ENCODE assay signal across 1 cellular context in genomic region chr17:45098869-45099616, GRCh38.
A peak's percentile ranks its signal among the peaks of the same experiment; 100 is the strongest.
TF ChIP-seq lines count a peak whose summit lies in the region.

No MANE protein-coding gene starts in this region.

TF ChIP-seq in HepG2, 621 proteins besides CTCF, POLR2A, EP300 and RAD21 (continued from another document and continues in another):
- peak; percentile 87 for TF ChIP-seq MAZ (IDR thresholded peaks at IDR 0.05; ENCODE audit: borderline replicate concordance, low read depth, low read length)
- no peak for TF ChIP-seq MAZ (CRISPR knock-in tag; IDR thresholded peaks at IDR 0.05; ENCODE audit: low read depth)
- TF ChIP-seq NCOA1 (CRISPR knock-in tag; IDR thresholded peaks at IDR 0.05) = no peak
- peak; percentile 97 for TF ChIP-seq ZNF263 (CRISPR knock-in tag; IDR thresholded peaks at IDR 0.05)
- TF ChIP-seq ZBED4 (CRISPR knock-in tag; IDR thresholded peaks at IDR 0.05; ENCODE audit: borderline replicate concordance) = no peak
- TF ChIP-seq RXRA (CRISPR knock-in tag; IDR thresholded peaks at IDR 0.05) = peak; percentile 49; the same call in 1 of the 2 replicates
- TF ChIP-seq SAP130 (CRISPR knock-in tag; IDR thresholded peaks at IDR 0.05; ENCODE audit: low read depth) = peak; percentile 64; the same call in 1 of the 2 replicates
- TF ChIP-seq KLF12 (CRISPR knock-in tag; IDR thresholded peaks at IDR 0.05; ENCODE audit: borderline replicate concordance) = no peak
- TF ChIP-seq MEIS2 (CRISPR knock-in tag; IDR thresholded peaks at IDR 0.05) = 0 out of 2 replicates have a peak, but pooled peaks have one; percentile 42
- no peak for TF ChIP-seq IKZF1 (IDR thresholded peaks at IDR 0.05)
- TF ChIP-seq ZZZ3 (CRISPR knock-in tag; IDR thresholded peaks at IDR 0.05; ENCODE audit: borderline replicate concordance) = no peak
- TF ChIP-seq, protein P1, sequence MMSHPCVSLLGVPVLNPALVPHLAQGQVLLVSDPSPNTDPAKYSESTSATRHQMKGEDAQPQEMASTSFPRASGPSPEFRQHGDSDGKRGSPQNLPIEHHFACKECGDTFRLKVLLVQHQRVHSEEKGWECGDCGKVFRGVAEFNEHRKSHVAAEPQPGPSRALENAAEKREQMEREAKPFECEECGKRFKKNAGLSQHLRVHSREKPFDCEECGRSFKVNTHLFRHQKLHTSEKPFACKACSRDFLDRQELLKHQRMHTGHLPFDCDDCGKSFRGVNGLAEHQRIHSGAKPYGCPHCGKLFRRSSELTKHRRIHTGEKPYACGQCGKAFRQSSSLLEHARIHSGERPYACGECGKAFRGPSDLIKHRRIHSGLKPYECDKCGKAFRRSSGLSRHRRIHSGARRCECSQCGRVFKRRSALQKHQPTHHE (CRISPR knock-in tag; IDR thresholded peaks at IDR 0.05; ENCODE audit: borderline replicate concordance) = no peak
- no peak for TF ChIP-seq ZNF879 (CRISPR knock-in tag; IDR thresholded peaks at IDR 0.05)
- peak; percentile 34 for TF ChIP-seq RBM39 (IDR thresholded peaks at IDR 0.05; ENCODE audit: low read depth, low read length, poor library complexity, severe bottlenecking)
- no peak for TF ChIP-seq GLMP (CRISPR knock-in tag; IDR thresholded peaks at IDR 0.05; ENCODE audit: borderline replicate concordance)
- no peak for TF ChIP-seq ZNF337 (CRISPR knock-in tag; IDR thresholded peaks at IDR 0.05; ENCODE audit: borderline replicate concordance, low read depth)
- TF ChIP-seq HMGA1 (CRISPR knock-in tag; conservative IDR thresholded peaks at IDR 0.05) = no peak
- TF ChIP-seq RXRB (CRISPR knock-in tag; IDR thresholded peaks at IDR 0.05; ENCODE audit: borderline replicate concordance) = peak; percentile 57; the same call in 1 of the 2 replicates
- TF ChIP-seq NRL (CRISPR knock-in tag; IDR thresholded peaks at IDR 0.05; ENCODE audit: borderline replicate concordance) = no peak
- TF ChIP-seq, protein P2, sequence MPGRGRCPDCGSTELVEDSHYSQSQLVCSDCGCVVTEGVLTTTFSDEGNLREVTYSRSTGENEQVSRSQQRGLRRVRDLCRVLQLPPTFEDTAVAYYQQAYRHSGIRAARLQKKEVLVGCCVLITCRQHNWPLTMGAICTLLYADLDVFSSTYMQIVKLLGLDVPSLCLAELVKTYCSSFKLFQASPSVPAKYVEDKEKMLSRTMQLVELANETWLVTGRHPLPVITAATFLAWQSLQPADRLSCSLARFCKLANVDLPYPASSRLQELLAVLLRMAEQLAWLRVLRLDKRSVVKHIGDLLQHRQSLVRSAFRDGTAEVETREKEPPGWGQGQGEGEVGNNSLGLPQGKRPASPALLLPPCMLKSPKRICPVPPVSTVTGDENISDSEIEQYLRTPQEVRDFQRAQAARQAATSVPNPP (CRISPR knock-in tag; IDR thresholded peaks at IDR 0.05) = no peak
- TF ChIP-seq ZSCAN21 (CRISPR knock-in tag; IDR thresholded peaks at IDR 0.05; ENCODE audit: borderline replicate concordance) = 0 out of 2 replicates have a peak, but pooled peaks have one; percentile 17
- no peak for TF ChIP-seq ZIK1 (CRISPR knock-in tag; IDR thresholded peaks at IDR 0.05; ENCODE audit: borderline replicate concordance, low read depth)
- peak; percentile 58 for TF ChIP-seq AGO1 (IDR thresholded peaks at IDR 0.05; ENCODE audit: low read depth, low read length, poor library complexity, severe bottlenecking)
- no peak for TF ChIP-seq ZNF12 (CRISPR knock-in tag; IDR thresholded peaks at IDR 0.05)
- peak; percentile 35; the same call in 1 of the 2 replicates for TF ChIP-seq SALL1 (CRISPR knock-in tag; IDR thresholded peaks at IDR 0.05)
- TF ChIP-seq ZFP90 (CRISPR knock-in tag; IDR thresholded peaks at IDR 0.05; ENCODE audit: borderline replicate concordance) = no peak
- TF ChIP-seq TBP (CRISPR knock-in tag; IDR thresholded peaks at IDR 0.05) = no peak
- TF ChIP-seq FOXA3 (CRISPR knock-in tag; IDR thresholded peaks at IDR 0.05) = peak; percentile 47
- TF ChIP-seq, protein P3, sequence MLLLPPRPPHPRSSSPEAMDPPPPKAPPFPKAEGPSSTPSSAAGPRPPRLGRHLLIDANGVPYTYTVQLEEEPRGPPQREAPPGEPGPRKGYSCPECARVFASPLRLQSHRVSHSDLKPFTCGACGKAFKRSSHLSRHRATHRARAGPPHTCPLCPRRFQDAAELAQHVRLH (CRISPR knock-in tag; IDR thresholded peaks at IDR 0.05; ENCODE audit: borderline replicate concordance, low read depth) = 0 out of 2 replicates have a peak, but pooled peaks have one; percentile 55
- TF ChIP-seq NFRKB (IDR thresholded peaks at IDR 0.05) = no peak
- TF ChIP-seq, protein P4, sequence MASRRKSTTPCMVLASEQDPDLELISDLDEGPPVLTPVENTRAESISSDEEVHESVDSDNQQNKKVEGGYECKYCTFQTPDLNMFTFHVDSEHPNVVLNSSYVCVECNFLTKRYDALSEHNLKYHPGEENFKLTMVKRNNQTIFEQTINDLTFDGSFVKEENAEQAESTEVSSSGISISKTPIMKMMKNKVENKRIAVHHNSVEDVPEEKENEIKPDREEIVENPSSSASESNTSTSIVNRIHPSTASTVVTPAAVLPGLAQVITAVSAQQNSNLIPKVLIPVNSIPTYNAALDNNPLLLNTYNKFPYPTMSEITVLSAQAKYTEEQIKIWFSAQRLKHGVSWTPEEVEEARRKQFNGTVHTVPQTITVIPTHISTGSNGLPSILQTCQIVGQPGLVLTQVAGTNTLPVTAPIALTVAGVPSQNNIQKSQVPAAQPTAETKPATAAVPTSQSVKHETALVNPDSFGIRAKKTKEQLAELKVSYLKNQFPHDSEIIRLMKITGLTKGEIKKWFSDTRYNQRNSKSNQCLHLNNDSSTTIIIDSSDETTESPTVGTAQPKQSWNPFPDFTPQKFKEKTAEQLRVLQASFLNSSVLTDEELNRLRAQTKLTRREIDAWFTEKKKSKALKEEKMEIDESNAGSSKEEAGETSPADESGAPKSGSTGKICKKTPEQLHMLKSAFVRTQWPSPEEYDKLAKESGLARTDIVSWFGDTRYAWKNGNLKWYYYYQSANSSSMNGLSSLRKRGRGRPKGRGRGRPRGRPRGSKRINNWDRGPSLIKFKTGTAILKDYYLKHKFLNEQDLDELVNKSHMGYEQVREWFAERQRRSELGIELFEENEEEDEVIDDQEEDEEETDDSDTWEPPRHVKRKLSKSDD (CRISPR knock-in tag; IDR thresholded peaks at IDR 0.05; ENCODE audit: low read depth) = no peak
- no peak for TF ChIP-seq DMAP1 (CRISPR knock-in tag; IDR thresholded peaks at IDR 0.05)
- TF ChIP-seq NR3C1 (CRISPR knock-in tag; IDR thresholded peaks at IDR 0.05) = no peak
- TF ChIP-seq HCFC1 (IDR thresholded peaks at IDR 0.05; ENCODE audit: low read depth, low read length) = no peak; the same call in 1 of the 2 replicates
- TF ChIP-seq AHR (CRISPR knock-in tag; IDR thresholded peaks at IDR 0.05) = peak; percentile 56; the same call in 1 of the 2 replicates
- 0 out of 2 replicates have a peak, but pooled peaks have one; percentile 17 for TF ChIP-seq RFX5 (IDR thresholded peaks at IDR 0.05; ENCODE audit: low read depth, low read length)
- TF ChIP-seq CSRNP1 (CRISPR knock-in tag; IDR thresholded peaks at IDR 0.05) = no peak
- TF ChIP-seq IRF2 (CRISPR knock-in tag; IDR thresholded peaks at IDR 0.05) = peak; percentile 65; the same call in 1 of the 2 replicates
- 0 out of 2 replicates have a peak, but pooled peaks have one; percentile 45 for TF ChIP-seq PITX1 (CRISPR knock-in tag; IDR thresholded peaks at IDR 0.05)
- peak; percentile 33; the same call in 1 of the 2 replicates for TF ChIP-seq ZNF614 (CRISPR knock-in tag; IDR thresholded peaks at IDR 0.05; ENCODE audit: borderline replicate concordance)
- no peak for TF ChIP-seq PTBP1 (IDR thresholded peaks at IDR 0.05; ENCODE audit: low read depth, low read length, poor library complexity, severe bottlenecking)
- TF ChIP-seq TCF7 (IDR thresholded peaks at IDR 0.05; ENCODE audit: low read depth) = no peak
- TF ChIP-seq ZNF607 (CRISPR knock-in tag; IDR thresholded peaks at IDR 0.05; ENCODE audit: borderline replicate concordance) = no peak
- no peak for TF ChIP-seq BCL6 (CRISPR knock-in tag; IDR thresholded peaks at IDR 0.05)
- no peak; the same call in 1 of the 2 replicates for TF ChIP-seq ZNF768 (CRISPR knock-in tag; IDR thresholded peaks at IDR 0.05)
- TF ChIP-seq TBX2 (CRISPR knock-in tag; IDR thresholded peaks at IDR 0.05; ENCODE audit: borderline replicate concordance) = no peak
- TF ChIP-seq, protein P5, sequence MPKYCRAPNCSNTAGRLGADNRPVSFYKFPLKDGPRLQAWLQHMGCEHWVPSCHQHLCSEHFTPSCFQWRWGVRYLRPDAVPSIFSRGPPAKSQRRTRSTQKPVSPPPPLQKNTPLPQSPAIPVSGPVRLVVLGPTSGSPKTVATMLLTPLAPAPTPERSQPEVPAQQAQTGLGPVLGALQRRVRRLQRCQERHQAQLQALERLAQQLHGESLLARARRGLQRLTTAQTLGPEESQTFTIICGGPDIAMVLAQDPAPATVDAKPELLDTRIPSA (CRISPR knock-in tag; IDR thresholded peaks at IDR 0.05; ENCODE audit: borderline replicate concordance) = no peak
- TF ChIP-seq NR2F2 (IDR thresholded peaks at IDR 0.05; ENCODE audit: borderline replicate concordance, low read depth) = no peak
- TF ChIP-seq, protein P6, sequence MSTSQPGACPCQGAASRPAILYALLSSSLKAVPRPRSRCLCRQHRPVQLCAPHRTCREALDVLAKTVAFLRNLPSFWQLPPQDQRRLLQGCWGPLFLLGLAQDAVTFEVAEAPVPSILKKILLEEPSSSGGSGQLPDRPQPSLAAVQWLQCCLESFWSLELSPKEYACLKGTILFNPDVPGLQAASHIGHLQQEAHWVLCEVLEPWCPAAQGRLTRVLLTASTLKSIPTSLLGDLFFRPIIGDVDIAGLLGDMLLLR (CRISPR knock-in tag; IDR thresholded peaks at IDR 0.05) = no peak
- TF ChIP-seq ARID2 (CRISPR knock-in tag; IDR thresholded peaks at IDR 0.05; ENCODE audit: borderline replicate concordance) = no peak
- TF ChIP-seq NCOR1 (IDR thresholded peaks at IDR 0.05; ENCODE audit: borderline replicate concordance, low read length) = no peak
- peak; percentile 39 for TF ChIP-seq ZNF501 (CRISPR knock-in tag; IDR thresholded peaks at IDR 0.05)
- TF ChIP-seq HDAC6 (IDR thresholded peaks at IDR 0.05; ENCODE audit: low read depth, low read length) = no peak
- no peak for TF ChIP-seq ZNF18 (CRISPR knock-in tag; IDR thresholded peaks at IDR 0.05; ENCODE audit: insufficient replicate concordance)
- TF ChIP-seq ZNF660 (CRISPR knock-in tag; IDR thresholded peaks at IDR 0.05; ENCODE audit: borderline replicate concordance, low read depth) = no peak
- 0 out of 2 replicates have a peak, but pooled peaks have one; percentile 32 for TF ChIP-seq U2AF2 (IDR thresholded peaks at IDR 0.05; ENCODE audit: low read depth, low read length)
- no peak for TF ChIP-seq ZSCAN9 (CRISPR knock-in tag; IDR thresholded peaks at IDR 0.05; ENCODE audit: borderline replicate concordance)
- TF ChIP-seq ZNF350 (CRISPR knock-in tag; IDR thresholded peaks at IDR 0.05; ENCODE audit: borderline replicate concordance, low read depth) = no peak
- peak; percentile 43 for TF ChIP-seq YY1 (IDR thresholded peaks at IDR 0.05; ENCODE audit: insufficient read depth, insufficient replicate concordance, low read depth, low read length)
